Comparison of ENCODE assay signal across 1 cellular context in the genomic region with DNA sequence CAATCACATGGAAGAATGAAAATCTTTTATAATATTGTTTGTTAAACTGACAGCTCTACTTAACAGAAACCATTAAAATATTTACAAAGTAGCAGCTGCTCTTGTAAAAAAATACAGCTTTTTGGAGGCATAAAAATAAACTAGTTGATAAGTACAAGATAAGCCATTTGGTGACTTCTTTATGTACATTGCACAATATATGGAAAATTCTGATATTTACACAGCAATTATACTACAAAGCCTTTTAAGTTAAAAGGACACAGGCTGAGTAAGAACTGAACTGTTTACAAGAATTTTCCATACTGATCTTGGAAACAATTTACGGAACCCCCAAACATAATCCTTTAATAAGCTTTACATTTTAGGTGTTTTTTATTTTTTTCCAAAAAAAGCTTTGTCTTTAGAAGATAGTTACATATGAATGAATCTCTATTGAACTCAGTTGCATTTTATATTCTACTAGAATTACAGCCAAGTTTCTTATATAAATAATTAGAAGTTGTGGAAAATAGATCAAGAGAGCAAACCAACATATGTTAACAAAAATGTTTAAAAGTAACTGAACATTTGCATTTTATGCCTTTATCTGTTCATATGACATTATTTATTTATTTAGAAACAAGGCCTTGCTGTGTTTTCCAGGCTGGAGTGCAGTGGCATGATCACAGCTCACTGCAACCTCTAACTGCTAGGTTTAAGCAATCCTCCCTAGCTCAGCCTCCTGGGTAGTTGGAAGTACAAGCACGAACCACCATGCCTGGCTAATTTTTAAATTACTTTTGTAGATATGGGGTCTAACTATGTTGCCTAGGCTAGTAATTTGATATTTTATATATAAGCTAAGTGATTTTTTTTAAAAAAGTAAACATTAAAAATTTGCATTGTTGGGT.
TF ChIP-seq lines count a peak whose summit lies in the region.

No MANE protein-coding gene starts in this region.

TF ChIP-seq in HepG2, 621 proteins besides CTCF, POLR2A, EP300 and RAD21 (continued from another document and continues in another):
- TF ChIP-seq, protein P1, sequence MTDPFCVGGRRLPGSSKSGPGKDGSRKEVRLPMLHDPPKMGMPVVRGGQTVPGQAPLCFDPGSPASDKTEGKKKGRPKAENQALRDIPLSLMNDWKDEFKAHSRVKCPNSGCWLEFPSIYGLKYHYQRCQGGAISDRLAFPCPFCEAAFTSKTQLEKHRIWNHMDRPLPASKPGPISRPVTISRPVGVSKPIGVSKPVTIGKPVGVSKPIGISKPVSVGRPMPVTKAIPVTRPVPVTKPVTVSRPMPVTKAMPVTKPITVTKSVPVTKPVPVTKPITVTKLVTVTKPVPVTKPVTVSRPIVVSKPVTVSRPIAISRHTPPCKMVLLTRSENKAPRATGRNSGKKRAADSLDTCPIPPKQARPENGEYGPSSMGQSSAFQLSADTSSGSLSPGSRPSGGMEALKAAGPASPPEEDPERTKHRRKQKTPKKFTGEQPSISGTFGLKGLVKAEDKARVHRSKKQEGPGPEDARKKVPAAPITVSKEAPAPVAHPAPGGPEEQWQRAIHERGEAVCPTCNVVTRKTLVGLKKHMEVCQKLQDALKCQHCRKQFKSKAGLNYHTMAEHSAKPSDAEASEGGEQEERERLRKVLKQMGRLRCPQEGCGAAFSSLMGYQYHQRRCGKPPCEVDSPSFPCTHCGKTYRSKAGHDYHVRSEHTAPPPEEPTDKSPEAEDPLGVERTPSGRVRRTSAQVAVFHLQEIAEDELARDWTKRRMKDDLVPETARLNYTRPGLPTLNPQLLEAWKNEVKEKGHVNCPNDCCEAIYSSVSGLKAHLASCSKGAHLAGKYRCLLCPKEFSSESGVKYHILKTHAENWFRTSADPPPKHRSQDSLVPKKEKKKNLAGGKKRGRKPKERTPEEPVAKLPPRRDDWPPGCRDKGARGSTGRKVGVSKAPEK (CRISPR knock-in tag; IDR thresholded peaks at IDR 0.05; ENCODE audit: borderline replicate concordance) = 0 out of 2 replicates have a peak, but pooled peaks have one; percentile 27
- TF ChIP-seq, protein P2, sequence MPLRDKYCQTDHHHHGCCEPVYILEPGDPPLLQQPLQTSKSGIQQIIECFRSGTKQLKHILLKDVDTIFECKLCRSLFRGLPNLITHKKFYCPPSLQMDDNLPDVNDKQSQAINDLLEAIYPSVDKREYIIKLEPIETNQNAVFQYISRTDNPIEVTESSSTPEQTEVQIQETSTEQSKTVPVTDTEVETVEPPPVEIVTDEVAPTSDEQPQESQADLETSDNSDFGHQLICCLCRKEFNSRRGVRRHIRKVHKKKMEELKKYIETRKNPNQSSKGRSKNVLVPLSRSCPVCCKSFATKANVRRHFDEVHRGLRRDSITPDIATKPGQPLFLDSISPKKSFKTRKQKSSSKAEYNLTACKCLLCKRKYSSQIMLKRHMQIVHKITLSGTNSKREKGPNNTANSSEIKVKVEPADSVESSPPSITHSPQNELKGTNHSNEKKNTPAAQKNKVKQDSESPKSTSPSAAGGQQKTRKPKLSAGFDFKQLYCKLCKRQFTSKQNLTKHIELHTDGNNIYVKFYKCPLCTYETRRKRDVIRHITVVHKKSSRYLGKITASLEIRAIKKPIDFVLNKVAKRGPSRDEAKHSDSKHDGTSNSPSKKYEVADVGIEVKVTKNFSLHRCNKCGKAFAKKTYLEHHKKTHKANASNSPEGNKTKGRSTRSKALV (CRISPR knock-in tag; IDR thresholded peaks at IDR 0.05) = no peak
- TF ChIP-seq, protein P3, sequence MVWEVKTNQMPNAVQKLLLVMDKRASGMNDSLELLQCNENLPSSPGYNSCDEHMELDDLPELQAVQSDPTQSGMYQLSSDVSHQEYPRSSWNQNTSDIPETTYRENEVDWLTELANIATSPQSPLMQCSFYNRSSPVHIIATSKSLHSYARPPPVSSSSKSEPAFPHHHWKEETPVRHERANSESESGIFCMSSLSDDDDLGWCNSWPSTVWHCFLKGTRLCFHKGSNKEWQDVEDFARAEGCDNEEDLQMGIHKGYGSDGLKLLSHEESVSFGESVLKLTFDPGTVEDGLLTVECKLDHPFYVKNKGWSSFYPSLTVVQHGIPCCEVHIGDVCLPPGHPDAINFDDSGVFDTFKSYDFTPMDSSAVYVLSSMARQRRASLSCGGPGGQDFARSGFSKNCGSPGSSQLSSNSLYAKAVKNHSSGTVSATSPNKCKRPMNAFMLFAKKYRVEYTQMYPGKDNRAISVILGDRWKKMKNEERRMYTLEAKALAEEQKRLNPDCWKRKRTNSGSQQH (CRISPR knock-in tag; IDR thresholded peaks at IDR 0.05; ENCODE audit: low read depth) = no peak
- TF ChIP-seq, protein P4, sequence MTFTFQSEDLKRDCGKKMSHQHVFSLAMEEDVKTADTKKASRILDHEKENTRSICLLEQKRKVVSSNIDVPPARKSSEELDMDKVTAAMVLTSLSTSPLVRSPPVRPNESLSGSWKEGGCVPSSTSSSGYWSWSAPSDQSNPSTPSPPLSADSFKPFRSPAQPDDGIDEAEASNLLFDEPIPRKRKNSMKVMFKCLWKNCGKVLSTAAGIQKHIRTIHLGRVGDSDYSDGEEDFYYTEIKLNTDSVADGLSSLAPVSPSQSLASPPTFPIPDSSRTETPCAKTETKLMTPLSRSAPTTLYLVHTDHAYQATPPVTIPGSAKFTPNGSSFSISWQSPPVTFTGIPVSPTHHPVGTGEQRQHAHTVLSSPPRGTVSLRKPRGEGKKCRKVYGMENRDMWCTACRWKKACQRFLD (CRISPR knock-in tag; IDR thresholded peaks at IDR 0.05; ENCODE audit: borderline replicate concordance) = no peak
- no peak for TF ChIP-seq NFYB (CRISPR knock-in tag; IDR thresholded peaks at IDR 0.05)
- peak; percentile 36; the same call in 1 of the 2 replicates for TF ChIP-seq MYC (CRISPR knock-in tag; IDR thresholded peaks at IDR 0.05; ENCODE audit: borderline replicate concordance)
- no peak for TF ChIP-seq CAMTA2 (CRISPR knock-in tag; IDR thresholded peaks at IDR 0.05; ENCODE audit: borderline replicate concordance)
- TF ChIP-seq, protein P5, sequence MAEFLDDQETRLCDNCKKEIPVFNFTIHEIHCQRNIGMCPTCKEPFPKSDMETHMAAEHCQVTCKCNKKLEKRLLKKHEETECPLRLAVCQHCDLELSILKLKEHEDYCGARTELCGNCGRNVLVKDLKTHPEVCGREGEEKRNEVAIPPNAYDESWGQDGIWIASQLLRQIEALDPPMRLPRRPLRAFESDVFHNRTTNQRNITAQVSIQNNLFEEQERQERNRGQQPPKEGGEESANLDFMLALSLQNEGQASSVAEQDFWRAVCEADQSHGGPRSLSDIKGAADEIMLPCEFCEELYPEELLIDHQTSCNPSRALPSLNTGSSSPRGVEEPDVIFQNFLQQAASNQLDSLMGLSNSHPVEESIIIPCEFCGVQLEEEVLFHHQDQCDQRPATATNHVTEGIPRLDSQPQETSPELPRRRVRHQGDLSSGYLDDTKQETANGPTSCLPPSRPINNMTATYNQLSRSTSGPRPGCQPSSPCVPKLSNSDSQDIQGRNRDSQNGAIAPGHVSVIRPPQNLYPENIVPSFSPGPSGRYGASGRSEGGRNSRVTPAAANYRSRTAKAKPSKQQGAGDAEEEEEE (CRISPR knock-in tag; IDR thresholded peaks at IDR 0.05; ENCODE audit: borderline replicate concordance) = no peak
- peak; percentile 88; the same call in 1 of the 2 replicates for TF ChIP-seq TOE1 (CRISPR knock-in tag; IDR thresholded peaks at IDR 0.05)
- TF ChIP-seq, protein P6, sequence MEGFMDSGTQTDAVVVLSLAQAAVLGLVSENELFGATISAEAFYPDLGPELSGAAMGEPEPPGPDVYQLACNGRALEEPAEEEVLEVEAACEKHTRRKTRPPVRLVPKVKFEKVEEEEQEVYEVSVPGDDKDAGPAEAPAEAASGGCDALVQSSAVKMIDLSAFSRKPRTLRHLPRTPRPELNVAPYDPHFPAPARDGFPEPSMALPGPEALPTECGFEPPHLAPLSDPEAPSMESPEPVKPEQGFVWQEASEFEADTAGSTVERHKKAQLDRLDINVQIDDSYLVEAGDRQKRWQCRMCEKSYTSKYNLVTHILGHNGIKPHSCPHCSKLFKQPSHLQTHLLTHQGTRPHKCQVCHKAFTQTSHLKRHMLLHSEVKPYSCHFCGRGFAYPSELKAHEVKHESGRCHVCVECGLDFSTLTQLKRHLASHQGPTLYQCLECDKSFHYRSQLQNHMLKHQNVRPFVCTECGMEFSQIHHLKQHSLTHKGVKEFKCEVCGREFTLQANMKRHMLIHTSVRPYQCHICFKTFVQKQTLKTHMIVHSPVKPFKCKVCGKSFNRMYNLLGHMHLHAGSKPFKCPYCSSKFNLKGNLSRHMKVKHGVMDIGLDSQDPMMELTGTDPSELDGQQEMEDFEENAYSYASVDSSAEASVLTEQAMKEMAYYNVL (CRISPR knock-in tag; IDR thresholded peaks at IDR 0.05; ENCODE audit: borderline replicate concordance) = no peak
- TF ChIP-seq, protein P7, sequence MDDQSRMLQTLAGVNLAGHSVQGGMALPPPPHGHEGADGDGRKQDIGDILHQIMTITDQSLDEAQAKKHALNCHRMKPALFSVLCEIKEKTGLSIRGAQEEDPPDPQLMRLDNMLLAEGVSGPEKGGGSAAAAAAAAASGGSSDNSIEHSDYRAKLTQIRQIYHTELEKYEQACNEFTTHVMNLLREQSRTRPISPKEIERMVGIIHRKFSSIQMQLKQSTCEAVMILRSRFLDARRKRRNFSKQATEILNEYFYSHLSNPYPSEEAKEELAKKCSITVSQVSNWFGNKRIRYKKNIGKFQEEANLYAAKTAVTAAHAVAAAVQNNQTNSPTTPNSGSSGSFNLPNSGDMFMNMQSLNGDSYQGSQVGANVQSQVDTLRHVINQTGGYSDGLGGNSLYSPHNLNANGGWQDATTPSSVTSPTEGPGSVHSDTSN (CRISPR knock-in tag; IDR thresholded peaks at IDR 0.05; ENCODE audit: borderline replicate concordance) = no peak
- TF ChIP-seq, protein P8, sequence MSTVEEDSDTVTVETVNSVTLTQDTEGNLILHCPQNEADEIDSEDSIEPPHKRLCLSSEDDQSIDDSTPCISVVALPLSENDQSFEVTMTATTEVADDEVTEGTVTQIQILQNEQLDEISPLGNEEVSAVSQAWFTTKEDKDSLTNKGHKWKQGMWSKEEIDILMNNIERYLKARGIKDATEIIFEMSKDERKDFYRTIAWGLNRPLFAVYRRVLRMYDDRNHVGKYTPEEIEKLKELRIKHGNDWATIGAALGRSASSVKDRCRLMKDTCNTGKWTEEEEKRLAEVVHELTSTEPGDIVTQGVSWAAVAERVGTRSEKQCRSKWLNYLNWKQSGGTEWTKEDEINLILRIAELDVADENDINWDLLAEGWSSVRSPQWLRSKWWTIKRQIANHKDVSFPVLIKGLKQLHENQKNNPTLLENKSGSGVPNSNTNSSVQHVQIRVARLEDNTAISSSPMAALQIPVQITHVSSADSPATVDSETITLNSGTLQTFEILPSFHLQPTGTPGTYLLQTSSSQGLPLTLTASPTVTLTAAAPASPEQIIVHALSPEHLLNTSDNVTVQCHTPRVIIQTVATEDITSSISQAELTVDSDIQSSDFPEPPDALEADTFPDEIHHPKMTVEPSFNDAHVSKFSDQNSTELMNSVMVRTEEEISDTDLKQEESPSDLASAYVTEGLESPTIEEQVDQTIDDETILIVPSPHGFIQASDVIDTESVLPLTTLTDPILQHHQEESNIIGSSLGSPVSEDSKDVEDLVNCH (CRISPR knock-in tag; IDR thresholded peaks at IDR 0.05) = no peak
- peak; percentile 99 for TF ChIP-seq FOXJ3 (CRISPR knock-in tag; IDR thresholded peaks at IDR 0.05; ENCODE audit: borderline replicate concordance)
- TF ChIP-seq SRSF9 (IDR thresholded peaks at IDR 0.05; ENCODE audit: borderline replicate concordance, insufficient read depth, low read depth, low read length, poor library complexity, severe bottlenecking) = no peak
- TF ChIP-seq ZNF232 (CRISPR knock-in tag; IDR thresholded peaks at IDR 0.05; ENCODE audit: borderline replicate concordance) = 0 out of 2 replicates have a peak, but pooled peaks have one; percentile 26
- peak; percentile 100 for TF ChIP-seq GATA4 (IDR thresholded peaks at IDR 0.05; ENCODE audit: borderline replicate concordance, low read depth)
- TF ChIP-seq ZNF10 (CRISPR knock-in tag; IDR thresholded peaks at IDR 0.05; ENCODE audit: borderline replicate concordance, low read depth) = no peak
- no peak for TF ChIP-seq ZNF207 (IDR thresholded peaks at IDR 0.05; ENCODE audit: borderline replicate concordance)
- TF ChIP-seq, protein P9, sequence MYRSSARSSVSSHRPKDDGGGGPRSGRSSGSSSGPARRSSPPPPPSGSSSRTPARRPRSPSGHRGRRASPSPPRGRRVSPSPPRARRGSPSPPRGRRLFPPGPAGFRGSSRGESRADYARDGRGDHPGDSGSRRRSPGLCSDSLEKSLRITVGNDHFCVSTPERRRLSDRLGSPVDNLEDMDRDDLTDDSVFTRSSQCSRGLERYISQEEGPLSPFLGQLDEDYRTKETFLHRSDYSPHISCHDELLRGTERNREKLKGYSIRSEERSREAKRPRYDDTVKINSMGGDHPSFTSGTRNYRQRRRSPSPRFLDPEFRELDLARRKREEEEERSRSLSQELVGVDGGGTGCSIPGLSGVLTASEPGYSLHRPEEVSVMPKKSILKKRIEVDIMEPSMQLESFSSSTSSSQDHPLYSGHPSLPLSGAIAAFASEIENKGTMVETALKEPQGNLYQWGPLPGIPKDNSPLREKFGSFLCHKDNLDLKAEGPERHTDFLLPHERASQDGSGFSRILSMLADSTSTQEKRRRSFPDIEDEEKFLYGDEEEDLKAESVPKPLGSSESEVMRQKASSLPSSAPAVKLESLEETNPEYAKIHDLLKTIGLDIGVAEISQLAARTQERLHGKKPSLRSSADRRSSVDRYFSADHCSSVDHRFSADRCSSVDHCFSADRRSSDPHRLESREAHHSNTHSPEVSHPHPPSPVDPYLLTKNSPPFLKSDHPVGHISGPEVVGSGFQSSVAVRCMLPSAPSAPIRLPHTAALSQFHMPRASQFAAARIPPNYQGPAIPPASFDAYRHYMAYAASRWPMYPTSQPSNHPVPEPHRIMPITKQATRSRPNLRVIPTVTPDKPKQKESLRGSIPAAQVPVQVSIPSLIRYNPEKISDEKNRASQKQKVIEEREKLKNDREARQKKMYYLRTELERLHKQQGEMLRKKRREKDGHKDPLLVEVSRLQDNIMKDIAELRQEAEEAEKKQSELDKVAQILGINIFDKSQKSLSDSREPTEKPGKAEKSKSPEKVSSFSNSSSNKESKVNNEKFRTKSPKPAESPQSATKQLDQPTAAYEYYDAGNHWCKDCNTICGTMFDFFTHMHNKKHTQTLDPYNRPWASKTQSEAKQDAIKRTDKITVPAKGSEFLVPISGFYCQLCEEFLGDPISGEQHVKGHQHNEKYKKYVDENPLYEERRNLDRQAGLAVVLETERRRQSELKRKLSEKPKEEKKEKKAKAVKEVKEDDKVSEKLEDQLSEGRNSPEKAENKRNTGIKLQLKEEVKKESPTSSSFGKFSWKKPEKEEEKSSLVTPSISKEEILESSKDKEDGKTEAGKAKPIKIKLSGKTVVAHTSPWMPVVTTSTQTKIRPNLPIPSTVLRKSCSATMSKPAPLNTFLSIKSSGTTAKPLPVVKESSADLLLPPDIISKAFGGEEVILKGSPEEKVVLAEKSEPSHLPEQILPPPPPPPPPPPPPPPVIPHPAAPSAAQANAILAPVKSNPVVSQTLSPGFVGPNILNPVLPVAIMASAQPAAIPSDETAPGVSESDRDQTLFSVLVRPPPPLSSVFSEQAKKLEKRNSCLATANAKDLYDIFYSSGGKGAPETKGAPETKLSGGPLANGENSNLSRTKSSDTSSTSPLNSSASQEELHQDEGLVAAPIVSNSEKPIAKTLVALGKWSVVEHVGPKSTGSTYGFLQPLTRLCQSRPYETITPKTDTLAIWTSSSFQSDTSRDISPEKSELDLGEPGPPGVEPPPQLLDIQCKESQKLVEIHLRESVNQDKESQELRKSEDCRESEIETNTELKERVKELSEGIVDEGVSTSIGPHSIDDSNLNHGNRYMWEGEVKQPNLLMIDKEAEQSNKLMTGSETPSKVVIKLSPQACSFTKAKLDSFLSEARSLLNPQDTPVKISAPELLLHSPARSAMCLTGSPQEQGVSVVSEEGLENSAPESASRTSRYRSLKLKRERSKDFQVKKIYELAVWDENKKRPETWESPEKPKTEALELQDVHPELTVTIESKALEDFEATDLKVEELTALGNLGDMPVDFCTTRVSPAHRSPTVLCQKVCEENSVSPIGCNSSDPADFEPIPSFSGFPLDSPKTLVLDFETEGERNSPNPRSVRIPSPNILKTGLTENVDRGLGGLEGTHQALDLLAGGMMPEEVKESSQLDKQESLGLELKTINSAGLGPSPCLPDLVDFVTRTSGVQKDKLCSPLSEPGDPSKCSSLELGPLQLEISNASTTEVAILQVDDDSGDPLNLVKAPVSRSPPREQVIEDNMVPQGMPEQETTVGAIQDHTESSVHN (CRISPR knock-in tag; IDR thresholded peaks at IDR 0.05) = no peak
- TF ChIP-seq U2AF2 (IDR thresholded peaks at IDR 0.05; ENCODE audit: low read depth, low read length) = no peak
- TF ChIP-seq SP5 (CRISPR knock-in tag; IDR thresholded peaks at IDR 0.05; ENCODE audit: borderline replicate concordance, low read depth) = peak; percentile 57
